In the genomic region with DNA sequence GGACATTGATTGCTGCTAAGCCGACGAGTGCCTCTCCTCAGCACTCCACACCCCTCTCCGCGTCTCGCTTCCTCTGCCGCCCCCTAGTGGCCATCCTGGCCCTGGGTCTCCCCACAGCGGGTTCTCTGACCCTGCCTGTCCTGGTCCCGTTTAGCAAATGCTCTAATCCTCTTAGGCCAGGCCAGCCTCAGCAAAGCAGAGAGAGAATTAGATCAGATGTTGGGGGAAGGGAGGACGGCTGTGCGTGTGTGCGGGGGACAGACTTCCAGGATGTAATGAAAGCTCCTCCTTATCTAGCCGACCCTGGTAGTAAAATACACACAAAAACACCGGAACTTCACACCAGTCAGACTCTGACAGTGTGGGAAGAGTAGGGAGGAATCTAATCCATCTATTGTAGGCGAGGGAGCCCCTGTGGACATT, we compare ENCODE assay signal across 8 cellular contexts. TPM values are rescaled to one million over a fixed set of nuclear protein-coding genes. Genes with fewer than 3 reads are reported as not detected.
DNase-seq lines count a peak whose midpoint lies in the region; ATAC-seq and TF ChIP-seq lines count a peak whose summit lies in the region.

No MANE protein-coding gene starts in this region.

- H3K36me3 Mint-ChIP-seq in activated CD4-positive, alpha-beta memory T cell treated with anti-CD3 and anti-CD28 coated beads, Interleukin-2, amount 10 ng/mL, durations not matched to agents 7 days and 5 days (ENCODE audit: low read depth): no peaks in the 10 kb centered on the region

- POLR2A ChIA-PET in activated CD4-positive, alpha-beta memory T cell treated with anti-CD3 and anti-CD28 coated beads, Interleukin-2, amount 10 ng/mL, durations not matched to agents 7 days and 5 days (lab: Charles Lee): no interaction called here

- no peak overlapping the region for H3K4me3 Mint-ChIP-seq in activated CD4-positive, alpha-beta memory T cell treated with anti-CD3 and anti-CD28 coated beads, Interleukin-2, amount 10 ng/mL, durations not matched to agents 7 days and 5 days

- peaks cover 10% of the 10 kb centered on the region for H3K27me3 Mint-ChIP-seq in activated CD4-positive, alpha-beta memory T cell treated with anti-CD3 and anti-CD28 coated beads, Interleukin-2, amount 10 ng/mL, durations not matched to agents 7 days and 5 days

- CTCF ChIA-PET in activated CD4-positive, alpha-beta memory T cell treated with anti-CD3 and anti-CD28 coated beads, Interleukin-2, amount 10 ng/mL, durations not matched to agents 7 days and 5 days (lab: Charles Lee): interaction anchor here (0.7 to 2.9 kb wide), 12 partner anchors 9 to 249 kb away, joined by 3 to 11 read pairs (median 4); no protein-coding TSS in a partner anchor

- ATAC-seq in HG03460 (IDR thresholded peaks at IDR 0.05; ENCODE audit: unreplicated experiment): no peak

- no peaks in the 10 kb centered on the region for H3K4me1 Mint-ChIP-seq in activated CD4-positive, alpha-beta memory T cell treated with anti-CD3 and anti-CD28 coated beads, Interleukin-2, amount 10 ng/mL, durations not matched to agents 7 days and 5 days

- H3K4me3 ChIP-seq in AG10803 (ENCODE audit: low read length) (no peak overlapping the region), H7 (ENCODE audit: insufficient read depth, low read depth, low read length) (no peak overlapping the region)

- H3K36me3 ChIP-seq in H7 (replicated peaks; ENCODE audit: control insufficient read depth, insufficient read depth, low read length): no peaks in the 10 kb centered on the region

- no peaks in the 10 kb centered on the region for H3K9me3 Mint-ChIP-seq in activated CD4-positive, alpha-beta memory T cell treated with anti-CD3 and anti-CD28 coated beads, Interleukin-2, amount 10 ng/mL, durations not matched to agents 7 days and 5 days

- DNase-seq in AG10803 (ENCODE audit: low read depth) (peak; percentile 56), H7 (peak; percentile 96), NCI-H748 treated with DMSO at 0.1 percent for 48 hours (lab: John Stamatoyannopoulos, UW) (peak; percentile 35), ecto neural progenitor cell (ENCODE audit: low spot score) (peak; percentile 98), lung microvascular endothelial cell (ENCODE audit: low read depth in 2 of 2) (peak; percentile 67 to 79)
- peak; percentile 82 for DNase-seq in activated CD4-positive, alpha-beta memory T cell treated with anti-CD3 and anti-CD28 coated beads, Interleukin-2, amount 10 ng/mL, durations not matched to agents 7 days and 5 days
- DNase-seq in stimulated activated CD8-positive, alpha-beta memory T cell treated with anti-CD3 and anti-CD28 coated beads, Interleukin-12 subunit alpha, Interleukin-12 subunit beta, amount 100 ng/mL, for 1 hour (ENCODE audit: low read depth): peak; percentile 74

- TF ChIP-seq CTCF in AG10803 (conservative IDR thresholded peaks at IDR 0.05; ENCODE audit: low read length): peak; percentile 89

- H3K27ac Mint-ChIP-seq in activated CD4-positive, alpha-beta memory T cell treated with anti-CD3 and anti-CD28 coated beads, Interleukin-2, amount 10 ng/mL, durations not matched to agents 7 days and 5 days: no peak overlapping the region

- no peaks in the 10 kb centered on the region for H3K27me3 ChIP-seq in H7 (ENCODE audit: control insufficient read depth, insufficient read depth, low read length)

RNA-seq across cellular contexts. Expression of gene TPRX2, which starts 4.5 kb away (rescaled TPM):
- not detected in 2 replicates for total RNA-seq in H7 (2014; rRNA removed; shearing (Covaris generic))
- total RNA-seq in activated CD4-positive, alpha-beta memory T cell treated with anti-CD3 and anti-CD28 coated beads, Interleukin-2, amount 10 ng/mL, durations not matched to agents 7 days and 5 days: not detected
- total RNA-seq in lung microvascular endothelial cell: not detected in 2 replicates

RNA-seq across cellular contexts. Expression of gene SULT2A1, which starts 22.6 kb away (rescaled TPM):
- total RNA-seq in H7 (2014; rRNA removed; shearing (Covaris generic)): not detected in 2 replicates
- not detected for total RNA-seq in activated CD4-positive, alpha-beta memory T cell treated with anti-CD3 and anti-CD28 coated beads, Interleukin-2, amount 10 ng/mL, durations not matched to agents 7 days and 5 days
- total RNA-seq in lung microvascular endothelial cell: not detected in 2 replicates

RNA-seq across cellular contexts. Expression of gene CRX, which starts 41.8 kb away (rescaled TPM):
- 0.07 and 0.63 TPM in 2 replicates for total RNA-seq in H7 (2014; rRNA removed; shearing (Covaris generic))
- total RNA-seq in activated CD4-positive, alpha-beta memory T cell treated with anti-CD3 and anti-CD28 coated beads, Interleukin-2, amount 10 ng/mL, durations not matched to agents 7 days and 5 days: not detected
- not detected in 2 replicates for total RNA-seq in lung microvascular endothelial cell

RNA-seq across cellular contexts. Expression of gene TPRX1, which starts 59.2 kb away (rescaled TPM):
- total RNA-seq in H7 (2014; rRNA removed; shearing (Covaris generic)): not detected in 2 replicates
- not detected for total RNA-seq in activated CD4-positive, alpha-beta memory T cell treated with anti-CD3 and anti-CD28 coated beads, Interleukin-2, amount 10 ng/mL, durations not matched to agents 7 days and 5 days
- not detected in 2 replicates for total RNA-seq in lung microvascular endothelial cell

Comparison
In these comparisons a context has a peak if more than half of its experiments do, and no peak if none do; other contexts are left out.
1. DNase-seq: peak in every context shown above with its lines; median percentile 98 in ecto neural progenitor cell; 96 in H7; 82 in activated CD4-positive, alpha-beta memory T cell treated with anti-CD3 and anti-CD28 coated beads, Interleukin-2, amount 10 ng/mL, durations not matched to agents 7 days and 5 days; 74 in stimulated activated CD8-positive, alpha-beta memory T cell treated with anti-CD3 and anti-CD28 coated beads, Interleukin-12 subunit alpha, Interleukin-12 subunit beta, amount 100 ng/mL, for 1 hour; 73 in lung microvascular endothelial cell; 56 in AG10803; 35 in NCI-H748 treated with DMSO at 0.1 percent for 48 hours.